20 cellular contexts compared by ENCODE assay signal in genomic region chr5:138303365-138303764, GRCh38. TPM values are rescaled to one million over a fixed set of nuclear protein-coding genes. Genes with fewer than 3 reads are reported as not detected.
DNase-seq lines count a peak whose midpoint lies in the region; ATAC-seq, FAIRE-seq and TF ChIP-seq lines count a peak whose summit lies in the region.
"Had no signal": no experiment of that assay in that cellular context is flagged by ENCODE, and none has a peak within 500 bp of the region (broad histone marks: within the 10 kb centered on the region; RNA-seq: fewer than 3 reads in every experiment).

No MANE protein-coding gene starts in this region.

- H3K4me3 ChIP-seq in PC-3 (ENCODE audit: low read length) (no peak overlapping the region), endothelial cell of umbilical vein (replicated peaks in 1 of 3; ENCODE audit: insufficient read depth in 1 of 3, low read depth in 1 of 3, low read length in 3 of 3) (no peak overlapping the region), small intestine (ENCODE audit: low read depth in 1 of 2, low read length in 2 of 2) (no peak overlapping the region), sigmoid colon (no peak overlapping the region)
- H3K4me3 ChIP-seq: lower lobe of right lung had no signal

- H3K27ac ChIP-seq in PC-3 (ENCODE audit: low read length) (no peak overlapping the region), endothelial cell of umbilical vein (ENCODE audit: insufficient read depth, low read depth, low read length) (no peak overlapping the region), small intestine (ENCODE audit: low read depth in 1 of 2, low read length in 1 of 2) (no peak overlapping the region), sigmoid colon (no peak overlapping the region)
- H3K27ac ChIP-seq: 22Rv1, lower lobe of right lung had no signal

- no peak for TF ChIP-seq EP300 in sigmoid colon (IDR thresholded peaks at IDR 0.05)

- ATAC-seq in PC-3, result peak; percentile 37; the same call in 1 of the 2 replicates
- ATAC-seq: esophagus mucosa; lower lobe of right lung; natural killer cell treated with Interleukin-12 subunit alpha and Interleukin-12 subunit beta and Interleukin-15 and Interleukin-18, amount 100 ng/mL, for 72 hours had no signal

- DNase-seq in NCI-H2171 treated with DMSO at 0.1 percent for 48 hours (lab: John Stamatoyannopoulos, UW), result peak; percentile 2
- no peak for DNase-seq in NCI-H2171 (lab: John Stamatoyannopoulos, UW)
- peak; percentile 6 for DNase-seq in PC-3
- peak; percentile 12 for DNase-seq in endothelial cell of umbilical vein (ENCODE audit: low read depth, low spot score)
- peak; percentile 4 for DNase-seq in pons (ENCODE audit: low spot score)
- no peak for DNase-seq in T-helper 9 cell
- DNase-seq in small intestine, result no peak
- DNase-seq in sigmoid colon, result no peak
- DNase-seq: activated B cell treated with CpG ODN at 0.5 μM for 24 hours; CD8-positive, alpha-beta memory T cell; cerebellar nuclear complex; GOT3; KBM-7; lower lobe of right lung; NCI-H1417 treated with DMSO at 0.1 percent for 48 hours; stimulated activated CD4-positive, alpha-beta T cell treated with anti-CD3 and anti-CD28 coated beads, Interleukin-4, amount 100 ng/mL, for 1 hour had no signal

- H3K4me1 ChIP-seq in PC-3 (ENCODE audit: insufficient read depth, low read length) (no peaks in the 10 kb centered on the region), endothelial cell of umbilical vein (ENCODE audit: control insufficient read depth, extremely low read depth, insufficient read depth, low read length) (no peaks in the 10 kb centered on the region), small intestine (ENCODE audit: control insufficient read depth in 2 of 2, insufficient read depth in 1 of 2, low read depth in 1 of 2, low read length in 1 of 2) (no peaks in the 10 kb centered on the region), sigmoid colon (no peaks in the 10 kb centered on the region)
- H3K4me1 ChIP-seq: lower lobe of right lung had no signal

- H3K36me3 ChIP-seq in PC-3 (ENCODE audit: low read depth, low read length), result no peaks in the 10 kb centered on the region
- peaks cover 0 to 2% of the 10 kb centered on the region in 2 experiments for H3K36me3 ChIP-seq in endothelial cell of umbilical vein (ENCODE audit: control insufficient read depth in 2 of 2, extremely low read depth in 1 of 2, insufficient read depth in 2 of 2, low read length in 2 of 2)
- H3K36me3 ChIP-seq in small intestine (ENCODE audit: control insufficient read depth in 2 of 2, insufficient read depth in 2 of 2, low read length in 2 of 2), result no peaks in the 10 kb centered on the region
- H3K36me3 ChIP-seq in sigmoid colon, result no peaks in the 10 kb centered on the region
- H3K36me3 ChIP-seq: lower lobe of right lung had no signal

- FAIRE-seq in endothelial cell of umbilical vein (lab: Jason Lieb, UNC), result no peak
- FAIRE-seq in small intestine (lab: Jason Lieb, UNC), result no peak

- 83 to 87% (median 86%) methylated on average over 6 of the region's 6 CpGs for WGBS in small intestine, 3 donors
- WGBS in sigmoid colon, 2 donors, result 86 to 90% methylated on average over 6 of the region's 6 CpGs

- dilution Hi-C loops in endothelial cell of umbilical vein (cut with MboI; ENCODE audit: extremely low pct_ligation_motif_present, low sequenced_read_pairs), result no loop called here

- H3K79me2 ChIP-seq in PC-3 (ENCODE audit: low read length), result no peaks in the 10 kb centered on the region
- no peaks in the 10 kb centered on the region for H3K79me2 ChIP-seq in endothelial cell of umbilical vein (ENCODE audit: control insufficient read depth, insufficient read depth, low read length)

- intact Hi-C loops in PC-3 (cut with micrococcal nuclease) (no loop called here), endothelial cell of umbilical vein (cut with micrococcal nuclease) (no loop called here), sigmoid colon (cut with DNase I) (no loop called here)

- POLR2A ChIA-PET in PC-3 (lab: Charles Lee; ENCODE audit: unreplicated experiment) (no interaction called here), endothelial cell of umbilical vein (lab: Charles Lee) (no interaction called here)

- H3K9ac ChIP-seq in PC-3 (ENCODE audit: low read length) (no peak overlapping the region), endothelial cell of umbilical vein (replicated peaks; ENCODE audit: extremely low read depth, insufficient read depth, low read length) (no peak overlapping the region)

- no peak overlapping the region for H3K4me2 ChIP-seq in PC-3 (ENCODE audit: low read length)
- no peak overlapping the region for H3K4me2 ChIP-seq in endothelial cell of umbilical vein (ENCODE audit: insufficient read depth, low read length)

- no peaks in the 10 kb centered on the region for H3K9me3 ChIP-seq in PC-3 (ENCODE audit: low read length)
- no peaks in the 10 kb centered on the region for H3K9me3 ChIP-seq in endothelial cell of umbilical vein (replicated peaks; ENCODE audit: control insufficient read depth, insufficient read depth, low read length)
- H3K9me3 ChIP-seq in small intestine (ENCODE audit: control insufficient read depth, low read depth), result no peaks in the 10 kb centered on the region
- H3K9me3 ChIP-seq in sigmoid colon, result no peaks in the 10 kb centered on the region
- H3K9me3 ChIP-seq: lower lobe of right lung had no signal

- BruUV-seq in PC-3 (replicated peaks; lab: Mats Ljungman, UMichigan), result no TSS peak
- no TSS peak for BruUV-seq in endothelial cell of umbilical vein (replicated peaks; lab: Mats Ljungman, UMichigan)

- CTCF ChIA-PET in PC-3 (lab: Charles Lee), result interaction anchor here (0.7 kb wide), 1 partner anchor 118 kb away, joined by 6 read pairs; no protein-coding TSS in a partner anchor
- CTCF ChIA-PET in endothelial cell of umbilical vein (lab: Charles Lee), result no interaction called here

- TF ChIP-seq POLR2A in endothelial cell of umbilical vein (IDR thresholded peaks at IDR 0.05; ENCODE audit: low read depth, low read length) (no peak), sigmoid colon (IDR thresholded peaks at IDR 0.05) (no peak)

- no peaks in the 10 kb centered on the region for H3K9me1 ChIP-seq in endothelial cell of umbilical vein (replicated peaks; ENCODE audit: control insufficient read depth, extremely low read depth, insufficient read depth, low read length)

- TF ChIP-seq CTCF in PC-3 (conservative IDR thresholded peaks at IDR 0.05; ENCODE audit: low read depth, low read length) (no peak), endothelial cell of umbilical vein (IDR thresholded peaks at IDR 0.05; ENCODE audit: extremely low read depth in 1 of 2, insufficient read depth in 1 of 2, low read depth in 1 of 2, low read length in 2 of 2) (no peak), sigmoid colon (IDR thresholded peaks at IDR 0.05) (no peak)

- no peaks in the 10 kb centered on the region for H3K9me2 ChIP-seq in PC-3 (replicated peaks; ENCODE audit: low read length)

- H3F3A ChIP-seq in PC-3 (ENCODE audit: low read length, unreplicated experiment), result no peaks in the 10 kb centered on the region

- H2AFZ ChIP-seq in PC-3 (ENCODE audit: low read length) (no peak overlapping the region), endothelial cell of umbilical vein (ENCODE audit: low read depth, low read length) (no peak overlapping the region)

- H4K20me1 ChIP-seq in PC-3 (ENCODE audit: low read length) (no peaks in the 10 kb centered on the region), endothelial cell of umbilical vein (replicated peaks; ENCODE audit: control insufficient read depth, extremely low read depth, insufficient read depth, low read length) (no peaks in the 10 kb centered on the region)

- H3K27me3 ChIP-seq in PC-3 (ENCODE audit: low read length) (no peaks in the 10 kb centered on the region), endothelial cell of umbilical vein (ENCODE audit: control insufficient read depth in 2 of 2, insufficient read depth in 2 of 2, low read length in 2 of 2) (no peaks in the 10 kb centered on the region), small intestine (ENCODE audit: control insufficient read depth in 2 of 2, insufficient read depth in 2 of 2, low read length in 2 of 2) (no peaks in the 10 kb centered on the region), sigmoid colon (no peaks in the 10 kb centered on the region)

RNA-seq across cellular contexts. Expression of gene CDC25C, which starts 28.2 kb away (rescaled TPM):
- total RNA-seq in PC-3 (2014; rRNA removed) (13.8 and 14.7 TPM in 2 replicates), endothelial cell of umbilical vein (13.3 and 13.6 TPM in 2 replicates), sigmoid colon (under 1 TPM in 1 of 4 donors, not detected in 3; 0.27 TPM)
- polyA plus RNA-seq in endothelial cell of umbilical vein (5.5 and 8.1 TPM in 2 replicates), small intestine (1 to 10 TPM in 2 of 3 donors, under 1 TPM in 1; 0.54 to 8.8 (median 4.2) TPM), sigmoid colon (1 to 10 TPM in 2 of 3 donors, under 1 TPM in 1; 0.60 to 5.9 (median 2.8) TPM)
- polyA plus RNA-seq in endothelial cell of umbilical vein (2011; cell fraction: cytosol; rRNA removed), result 10.0 and 11.7 TPM in 2 replicates
- 12.0 and 14.4 TPM in 2 replicates for polyA plus RNA-seq in endothelial cell of umbilical vein (2011; cell fraction: nucleus; rRNA removed)
- polyA plus RNA-seq in endothelial cell of umbilical vein (2012), result 3.0 and 8.6 TPM in 2 replicates
- polyA minus RNA-seq in endothelial cell of umbilical vein, result 9.1 and 9.4 TPM in 2 replicates
- polyA minus RNA-seq in endothelial cell of umbilical vein (2011; cell fraction: cytosol; rRNA and poly(A)+ RNA removed), result 4.9 TPM
- polyA minus RNA-seq in endothelial cell of umbilical vein (2011; cell fraction: nucleus; rRNA and poly(A)+ RNA removed), result 5.6 and 11.3 TPM in 2 replicates
- total RNA-seq: activated B cell treated with CpG ODN at 0.5 μM for 24 hours had no signal
- polyA plus RNA-seq: CD8-positive, alpha-beta memory T cell had no signal

RNA-seq across cellular contexts. Expression of gene GFRA3, which starts 28.9 kb away (rescaled TPM):
- total RNA-seq in PC-3 (2014; rRNA removed), result not detected in 2 replicates
- not detected in 2 replicates for total RNA-seq in endothelial cell of umbilical vein
- polyA plus RNA-seq in endothelial cell of umbilical vein, result 0.05 and 0.10 TPM in 2 replicates
- 0.03 TPM in 1 of 2 replicates, not detected in the other for polyA plus RNA-seq in endothelial cell of umbilical vein (2011; cell fraction: cytosol; rRNA removed)
- polyA plus RNA-seq in endothelial cell of umbilical vein (2011; cell fraction: nucleus; rRNA removed), result not detected in 2 replicates
- not detected in 2 replicates for polyA plus RNA-seq in endothelial cell of umbilical vein (2012)
- not detected in 2 replicates for polyA minus RNA-seq in endothelial cell of umbilical vein
- polyA minus RNA-seq in endothelial cell of umbilical vein (2011; cell fraction: cytosol; rRNA and poly(A)+ RNA removed), result not detected
- polyA minus RNA-seq in endothelial cell of umbilical vein (2011; cell fraction: nucleus; rRNA and poly(A)+ RNA removed), result not detected in 2 replicates
- 1 to 10 TPM in 1 of 3 donors, under 1 TPM in 1, not detected in 1; 0.67 to 1.1 TPM for polyA plus RNA-seq in small intestine
- 1 to 10 TPM in 2 of 4 donors, under 1 TPM in 2; 0.49 to 3.9 (median 1.3) TPM for total RNA-seq in sigmoid colon
- under 1 TPM in 2 of 3 donors, not detected in 1; 0.69 to 0.73 TPM for polyA plus RNA-seq in sigmoid colon
- total RNA-seq: activated B cell treated with CpG ODN at 0.5 μM for 24 hours; CD8-positive, alpha-beta memory T cell; esophagus mucosa; OCI-LY7 had no signal
- polyA plus RNA-seq: CD8-positive, alpha-beta memory T cell had no signal

RNA-seq across cellular contexts. Expression of gene FAM53C, which starts 34.7 kb away (rescaled TPM):
- total RNA-seq in PC-3 (2014; rRNA removed), result 26.6 and 28.7 TPM in 2 replicates
- 34.2 and 37.4 TPM in 2 replicates for total RNA-seq in endothelial cell of umbilical vein
- 37.9 and 41.4 TPM in 2 replicates for polyA plus RNA-seq in endothelial cell of umbilical vein
- 28.2 and 28.6 TPM in 2 replicates for polyA plus RNA-seq in endothelial cell of umbilical vein (2011; cell fraction: cytosol; rRNA removed)
- 29.0 and 32.1 TPM in 2 replicates for polyA plus RNA-seq in endothelial cell of umbilical vein (2011; cell fraction: nucleus; rRNA removed)
- polyA plus RNA-seq in endothelial cell of umbilical vein (2012), result 24.5 and 25.4 TPM in 2 replicates
- polyA minus RNA-seq in endothelial cell of umbilical vein, result 41.0 and 46.1 TPM in 2 replicates
- polyA minus RNA-seq in endothelial cell of umbilical vein (2011; cell fraction: cytosol; rRNA and poly(A)+ RNA removed), result 17.6 TPM
- polyA minus RNA-seq in endothelial cell of umbilical vein (2011; cell fraction: nucleus; rRNA and poly(A)+ RNA removed), result 18.1 and 25.7 TPM in 2 replicates
- polyA plus RNA-seq in small intestine, result 10 to 100 TPM in 1 of 3 donors, 1 to 10 TPM in 2; 5.4 to 10.3 (median 6.7) TPM
- 10 to 100 TPM; 26.8 to 28.5 (median 27.7) TPM for total RNA-seq in sigmoid colon
- polyA plus RNA-seq in sigmoid colon, result 10 to 100 TPM in 2 of 3 donors, 1 to 10 TPM in 1; 6.0 to 12.8 (median 10.6) TPM

RNA-seq across cellular contexts. Expression of gene KDM3B, which starts 49.1 kb away (rescaled TPM):
- total RNA-seq in PC-3 (2014; rRNA removed) (21.7 and 25.6 TPM in 2 replicates), endothelial cell of umbilical vein (52.6 and 55.7 TPM in 2 replicates), sigmoid colon (10 to 100 TPM; 54.8 to 69.6 (median 55.8) TPM)
- polyA plus RNA-seq in endothelial cell of umbilical vein (15.8 and 19.0 TPM in 2 replicates), small intestine (10 to 100 TPM; 18.6 to 26.8 (median 23.5) TPM), sigmoid colon (10 to 100 TPM; 16.2 to 32.2 (median 17.8) TPM)
- polyA plus RNA-seq in endothelial cell of umbilical vein (2011; cell fraction: cytosol; rRNA removed), result 22.6 and 24.9 TPM in 2 replicates
- polyA plus RNA-seq in endothelial cell of umbilical vein (2011; cell fraction: nucleus; rRNA removed), result 52.1 and 60.9 TPM in 2 replicates
- polyA plus RNA-seq in endothelial cell of umbilical vein (2012), result 24.6 and 31.8 TPM in 2 replicates
- 70.9 and 72.3 TPM in 2 replicates for polyA minus RNA-seq in endothelial cell of umbilical vein
- 26.2 TPM for polyA minus RNA-seq in endothelial cell of umbilical vein (2011; cell fraction: cytosol; rRNA and poly(A)+ RNA removed)
- 43.6 and 55.2 TPM in 2 replicates for polyA minus RNA-seq in endothelial cell of umbilical vein (2011; cell fraction: nucleus; rRNA and poly(A)+ RNA removed)

Comparison
In these comparisons a context has a peak if more than half of its experiments do, and no peak if none do; other contexts are left out.
1. DNase-seq: peak in NCI-H2171 treated with DMSO at 0.1 percent for 48 hours (single experiment), PC-3 (single experiment), endothelial cell of umbilical vein (single experiment) and pons (single experiment); none in NCI-H2171 (single experiment), T-helper 9 cell (single experiment), small intestine (single experiment) and sigmoid colon (single experiment).
2. RNA of gene CDC25C, which starts 28.2 kb away (total RNA-seq): 13.8 to 14.7 TPM in PC-3 and 13.3 to 13.6 TPM in endothelial cell of umbilical vein; 0.27 TPM in sigmoid colon; every median in the first group is over 10 times any median in the second.